Comparison of ENCODE assay signal across 8 cellular contexts in the genomic region with DNA sequence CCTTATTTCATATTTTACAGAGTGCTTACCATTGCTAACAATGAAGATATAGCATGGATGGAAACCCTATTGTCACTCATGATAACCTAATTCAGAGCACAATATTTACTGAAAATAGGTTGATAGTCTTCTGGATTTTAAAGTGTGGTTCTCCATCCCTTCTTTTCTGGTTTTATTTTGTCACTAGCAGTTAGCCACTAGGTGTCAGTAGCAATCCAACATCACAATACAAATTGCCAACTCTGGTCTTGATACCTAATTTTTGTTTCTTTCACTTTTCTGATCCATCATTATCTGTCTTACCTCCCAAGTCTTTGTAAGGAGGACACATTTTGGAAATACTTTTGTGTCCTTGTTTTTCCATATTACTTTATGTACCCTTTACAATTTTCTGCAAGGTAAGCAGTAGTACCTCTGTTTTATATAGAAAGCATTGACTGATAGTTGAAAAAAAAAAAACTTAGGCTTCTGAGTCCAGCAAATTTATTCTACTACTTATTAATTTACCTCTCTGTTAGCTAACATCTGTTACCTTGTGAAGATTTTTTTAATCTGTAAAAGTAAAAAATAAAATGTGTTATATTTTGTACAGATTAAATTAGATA. TPM values are rescaled to one million over a fixed set of nuclear protein-coding genes. Genes with fewer than 3 reads are reported as not detected.
DNase-seq lines count a peak whose midpoint lies in the region; ATAC-seq and TF ChIP-seq lines count a peak whose summit lies in the region.

No MANE protein-coding gene starts in this region.

- peak; percentile 74 for ATAC-seq in GM21423 (IDR thresholded peaks at IDR 0.05; ENCODE audit: unreplicated experiment)
- ATAC-seq in effector memory CD8-positive, alpha-beta T cell (replicated peaks) = peak; percentile 61

- peak; percentile 83 for DNase-seq in Karpas-422
- DNase-seq in Peyer's patch = no peak
- DNase-seq in effector memory CD8-positive, alpha-beta T cell = peak; percentile 30 to 37 (median 35)
- peak; percentile 36 for DNase-seq in middle frontal gyrus (ENCODE audit: extremely low spot score, low spot score)
- DNase-seq in NK-92 (lab: John Stamatoyannopoulos, UW; ENCODE audit: unreplicated experiment) = no peak
- DNase-seq in T-helper 9 cell = no peak

- no peak overlapping the region for H3K27ac Mint-ChIP-seq in effector memory CD8-positive, alpha-beta T cell

- no peak overlapping the region for H2AFZ ChIP-seq in Karpas-422 (ENCODE audit: low read length)

- no peak overlapping the region for H3K4me3 ChIP-seq in DOHH2 (ENCODE audit: low read length)
- no peak overlapping the region for H3K4me3 ChIP-seq in Karpas-422 (ENCODE audit: low read length)
- H3K4me3 ChIP-seq in Peyer's patch = no peak overlapping the region

- H3K9me3 Mint-ChIP-seq in effector memory CD8-positive, alpha-beta T cell = no peaks in the 10 kb centered on the region

- H3K4me1 ChIP-seq in DOHH2 (ENCODE audit: control insufficient read depth, low read length) = no peaks in the 10 kb centered on the region
- no peaks in the 10 kb centered on the region for H3K4me1 ChIP-seq in Karpas-422 (ENCODE audit: low read length)
- no peaks in the 10 kb centered on the region for H3K4me1 ChIP-seq in Peyer's patch

- no peak overlapping the region for H3K27ac ChIP-seq in DOHH2 (ENCODE audit: low read depth, low read length)
- no peak overlapping the region for H3K27ac ChIP-seq in Karpas-422 (ENCODE audit: low read length)
- H3K27ac ChIP-seq in Peyer's patch = no peak overlapping the region

- H3K27me3 ChIP-seq in DOHH2 (ENCODE audit: control insufficient read depth, low read length) (no peaks in the 10 kb centered on the region), Karpas-422 (ENCODE audit: low read length) (no peaks in the 10 kb centered on the region), Peyer's patch (no peaks in the 10 kb centered on the region)

- H3K79me2 ChIP-seq in DOHH2 (ENCODE audit: control insufficient read depth, low read length) (no peaks in the 10 kb centered on the region), Karpas-422 (ENCODE audit: low read length) (no peaks in the 10 kb centered on the region)

- H3K9me3 ChIP-seq in DOHH2 (ENCODE audit: control insufficient read depth, insufficient read depth, low read length) (no peaks in the 10 kb centered on the region), Karpas-422 (ENCODE audit: low read length) (no peaks in the 10 kb centered on the region), Peyer's patch (no peaks in the 10 kb centered on the region)

- H3K27me3 Mint-ChIP-seq in effector memory CD8-positive, alpha-beta T cell = no peaks in the 10 kb centered on the region

- H3K4me1 Mint-ChIP-seq in effector memory CD8-positive, alpha-beta T cell (ENCODE audit: low read depth in 2 of 2) = no peaks in the 10 kb centered on the region

- no peak overlapping the region for H3K4me3 Mint-ChIP-seq in effector memory CD8-positive, alpha-beta T cell

- H4K20me1 ChIP-seq in DOHH2 (ENCODE audit: control insufficient read depth, insufficient read depth, low read depth, low read length) (no peaks in the 10 kb centered on the region), Karpas-422 (ENCODE audit: insufficient read depth, low read depth, low read length) (no peaks in the 10 kb centered on the region)

- H3K36me3 Mint-ChIP-seq in effector memory CD8-positive, alpha-beta T cell (ENCODE audit: insufficient read depth) = no peaks in the 10 kb centered on the region

- H3K36me3 ChIP-seq in DOHH2 (ENCODE audit: control insufficient read depth, low read length) (no peaks in the 10 kb centered on the region), Karpas-422 (ENCODE audit: insufficient read depth, low read length) (no peaks in the 10 kb centered on the region; the same call in 1 of the 2 replicates), Peyer's patch (no peaks in the 10 kb centered on the region)

- TF ChIP-seq POLR2A in Peyer's patch (IDR thresholded peaks at IDR 0.05) = no peak

- H3K9me2 ChIP-seq in DOHH2 (replicated peaks; ENCODE audit: control insufficient read depth, low read length) (no peaks in the 10 kb centered on the region), Karpas-422 (replicated peaks; ENCODE audit: insufficient read depth, low read length) (no peaks in the 10 kb centered on the region)

- no peak overlapping the region for H3K4me2 ChIP-seq in DOHH2 (ENCODE audit: low read length)
- H3K4me2 ChIP-seq in Karpas-422 (ENCODE audit: low read depth, low read length, poor library complexity, severe bottlenecking) = no peak overlapping the region

- H3F3A ChIP-seq in DOHH2 (ENCODE audit: control insufficient read depth, insufficient read depth) = no peaks in the 10 kb centered on the region

- no peak overlapping the region for H3K9ac ChIP-seq in Karpas-422 (ENCODE audit: low read length)

- peak; percentile 72 for TF ChIP-seq CTCF in DOHH2 (IDR thresholded peaks at IDR 0.05; ENCODE audit: low read depth, low read length, poor library complexity, severe bottlenecking)
- peak; percentile 49 to 93 (median 82) for TF ChIP-seq CTCF in Peyer's patch (IDR thresholded peaks at IDR 0.05)

RNA-seq across cellular contexts. Expression of a gene that starts 28.3 kb away (rescaled TPM):
- 0.61 and 1.1 TPM in 2 replicates for total RNA-seq in Karpas-422 (2014; rRNA removed; shearing (Covaris generic); ENCODE audit: low replicate concordance)
- 10 to 100 TPM; 11.4 to 47.0 (median 16.9) TPM for total RNA-seq in Peyer's patch

RNA-seq across cellular contexts. Expression of a gene that starts 29.0 kb away (rescaled TPM):
- total RNA-seq in Karpas-422 (2014; rRNA removed; shearing (Covaris generic); ENCODE audit: low replicate concordance) = 13.5 and 33.7 TPM in 2 replicates
- 1 to 10 TPM; 1.8 to 7.4 (median 2.6) TPM for total RNA-seq in Peyer's patch

Comparison
In these comparisons a context has a peak if more than half of its experiments do, and no peak if none do; other contexts are left out.
1. DNase-seq: peak in Karpas-422 (single experiment), effector memory CD8-positive, alpha-beta T cell (3 of 3) and middle frontal gyrus (single experiment); none in Peyer's patch (0 of 3), NK-92 (single experiment) and T-helper 9 cell (single experiment).